17 cellular contexts compared by ENCODE assay signal in the genomic region with DNA sequence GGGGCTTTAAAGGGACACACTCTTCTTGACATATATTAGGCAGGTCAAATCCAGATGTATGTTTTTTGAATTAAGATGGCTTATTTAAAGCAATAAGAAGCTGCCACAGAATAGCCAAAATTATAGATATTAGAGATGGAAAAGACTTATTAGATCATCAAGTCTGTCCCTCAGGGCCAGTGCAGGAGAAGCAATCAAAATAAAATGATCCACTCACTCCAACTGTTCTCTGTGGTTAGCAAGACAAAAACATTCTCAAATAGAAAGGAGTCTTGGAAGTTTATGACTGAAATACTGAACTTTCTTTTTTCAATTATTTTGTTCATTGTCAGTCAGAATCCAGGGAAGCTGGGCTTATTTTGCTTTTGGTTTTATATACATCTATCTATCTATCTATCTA.
DNase-seq lines count a peak whose midpoint lies in the region; ATAC-seq, FAIRE-seq and TF ChIP-seq lines count a peak whose summit lies in the region.
"Had no signal": no experiment of that assay in that cellular context is flagged by ENCODE, and none has a peak within 500 bp of the region (broad histone marks: within the 10 kb centered on the region; RNA-seq: fewer than 3 reads in every experiment).

No MANE protein-coding gene starts in this region.

- H4K20me1 ChIP-seq in astrocyte (ENCODE audit: insufficient read depth, low read length), result no peaks in the 10 kb centered on the region

- H3K14ac ChIP-seq in mesenchymal stem cell (ENCODE audit: low read length in 2 of 2), result no peak overlapping the region

- no TSS peak for BruUV-seq in Caco-2 (replicated peaks; lab: Mats Ljungman, UMichigan)

- no peaks in the 10 kb centered on the region for H3K36me3 ChIP-seq in astrocyte (ENCODE audit: insufficient read depth, low read length)
- no peaks in the 10 kb centered on the region for H3K36me3 ChIP-seq in mesenchymal stem cell (ENCODE audit: control insufficient read depth in 1 of 2, insufficient read depth in 2 of 2, low read depth in 1 of 2, low read length in 2 of 2)
- H3K36me3 ChIP-seq in gastrocnemius medialis, result no peaks in the 10 kb centered on the region
- H3K36me3 ChIP-seq in Caco-2 (ENCODE audit: control insufficient read depth, insufficient read depth, low read length), result no peaks in the 10 kb centered on the region
- H3K36me3 ChIP-seq in ovary, result no peaks in the 10 kb centered on the region

- H3K27ac ChIP-seq in astrocyte (ENCODE audit: low read depth, low read length), result no peak overlapping the region
- no peak overlapping the region for H3K27ac ChIP-seq in mesenchymal stem cell (ENCODE audit: low read length, poor library complexity, severe bottlenecking)
- H3K27ac ChIP-seq in gastrocnemius medialis, result peak overlapping the region in 3 of 4 donors; percentile 18 to 40 (median 26)
- no peak overlapping the region for H3K27ac ChIP-seq in ovary

- POLR2A ChIA-PET in Caco-2 (lab: Charles Lee), result no interaction called here

- H3K4me3 ChIP-seq in astrocyte (ENCODE audit: insufficient read depth, low read depth, low read length) (no peak overlapping the region), mesenchymal stem cell (ENCODE audit: insufficient read depth in 1 of 2, low read depth in 1 of 2, low read length in 2 of 2) (no peak overlapping the region), gastrocnemius medialis (no peak overlapping the region), Caco-2 (ENCODE audit: low read depth, low read length) (no peak overlapping the region), ovary (no peak overlapping the region)
- H3K4me3 ChIP-seq: GM12878, GM23338 had no signal

- no peaks in the 10 kb centered on the region for H3K27me3 Mint-ChIP-seq in astrocyte (ENCODE audit: low read depth, unreplicated experiment)
- no peaks in the 10 kb centered on the region for H3K27me3 Mint-ChIP-seq in Caco-2 (ENCODE audit: insufficient read depth, unreplicated experiment)
- H3K27me3 Mint-ChIP-seq in endothelial cell (ENCODE audit: unreplicated experiment), result no peaks in the 10 kb centered on the region
- H3K27me3 Mint-ChIP-seq: B cell; CD4-positive, alpha-beta T cell had no signal

- no peak for TF ChIP-seq POLR2A in gastrocnemius medialis (IDR thresholded peaks at IDR 0.05)
- TF ChIP-seq POLR2A in ovary (IDR thresholded peaks at IDR 0.05), result no peak

- no peaks in the 10 kb centered on the region for H3K79me2 ChIP-seq in astrocyte (ENCODE audit: insufficient read depth, low read length)

- no peak overlapping the region for H3K23ac ChIP-seq in mesenchymal stem cell (ENCODE audit: low read length in 2 of 2)

- ATAC-seq in gastrocnemius medialis, result no peak
- ATAC-seq: GM12878, GM23338 had no signal

- H3K27me3 ChIP-seq in astrocyte (ENCODE audit: insufficient read depth, low read length) (no peaks in the 10 kb centered on the region), mesenchymal stem cell (ENCODE audit: control insufficient read depth in 1 of 2, insufficient read depth in 1 of 2, low read length in 2 of 2) (no peaks in the 10 kb centered on the region), gastrocnemius medialis (no peaks in the 10 kb centered on the region), Caco-2 (replicated peaks; ENCODE audit: control insufficient read depth, insufficient read depth, low read length) (no peaks in the 10 kb centered on the region), ovary (no peaks in the 10 kb centered on the region)

- no peak for TF ChIP-seq CTCF in astrocyte (IDR thresholded peaks at IDR 0.05; ENCODE audit: insufficient read depth, low read depth, low read length)
- no peak for TF ChIP-seq CTCF in gastrocnemius medialis (IDR thresholded peaks at IDR 0.05 in 4 of 5, conservative IDR thresholded peaks at IDR 0.05 in 1 of 5)
- TF ChIP-seq CTCF in Caco-2 (IDR thresholded peaks at IDR 0.05; ENCODE audit: insufficient read depth in 1 of 2, low read depth in 1 of 2, low read length in 1 of 2, severe bottlenecking in 1 of 2, unreplicated experiment in 1 of 2), result no peak
- no peak for TF ChIP-seq CTCF in endothelial cell (IDR thresholded peaks at IDR 0.05; ENCODE audit: unreplicated experiment)
- TF ChIP-seq CTCF in ovary (IDR thresholded peaks at IDR 0.05), result no peak

- H2AK5ac ChIP-seq in mesenchymal stem cell (ENCODE audit: low read length, severe bottlenecking), result no peak overlapping the region

- no peak overlapping the region for H4K91ac ChIP-seq in mesenchymal stem cell (ENCODE audit: low read length)

- H3K36me3 Mint-ChIP-seq in astrocyte (ENCODE audit: low read depth, unreplicated experiment) (no peaks in the 10 kb centered on the region), Caco-2 (ENCODE audit: insufficient read depth, unreplicated experiment) (no peaks in the 10 kb centered on the region), endothelial cell (ENCODE audit: low read depth, unreplicated experiment) (no peaks in the 10 kb centered on the region)

- intact Hi-C loops in gastrocnemius medialis (cut with DNase I; ENCODE audit: low total_unique reads), result no loop called here
- intact Hi-C loops in Caco-2 (cut with micrococcal nuclease; ENCODE audit: unreplicated experiment), result no loop called here
- intact Hi-C loops in ovary (cut with DNase I), result no loop called here

- H3K79me1 ChIP-seq in mesenchymal stem cell (replicated peaks; ENCODE audit: low read length, poor library complexity, severe bottlenecking), result no peaks in the 10 kb centered on the region

- no peak overlapping the region for H2BK12ac ChIP-seq in mesenchymal stem cell (ENCODE audit: low read length in 2 of 2)

- DNase-seq in LHCN-M2 (ENCODE audit: low read depth), result peak; percentile 46
- no peak for DNase-seq in astrocyte (ENCODE audit: low read depth)
- DNase-seq in mesenchymal stem cell, result no peak
- no peak for DNase-seq in gastrocnemius medialis
- DNase-seq in cortex of kidney (lab: John Stamatoyannopoulos, UW), result no peak
- DNase-seq in Caco-2, result no peak
- no peak for DNase-seq in endothelial cell (ENCODE audit: low spot score)
- DNase-seq in ovary, result no peak
- DNase-seq: C1 segment of cervical spinal cord; CD4-positive, alpha-beta T cell; DMS79; H7 had no signal

- no peak overlapping the region for H2BK15ac ChIP-seq in mesenchymal stem cell (ENCODE audit: low read depth, poor library complexity, severe bottlenecking)

- H3K4ac ChIP-seq in mesenchymal stem cell (ENCODE audit: low read depth in 1 of 2, low read length in 2 of 2), result no peak overlapping the region

- H3K4me1 ChIP-seq in astrocyte (ENCODE audit: insufficient read depth, low read length), result no peaks in the 10 kb centered on the region
- H3K4me1 ChIP-seq in mesenchymal stem cell (ENCODE audit: control insufficient read depth, insufficient read depth, low read depth, low read length), result no peaks in the 10 kb centered on the region
- H3K4me1 ChIP-seq in gastrocnemius medialis, result no peaks in the 10 kb centered on the region
- peaks cover 6% of the 10 kb centered on the region; the same call in 1 of the 2 replicates for H3K4me1 ChIP-seq in Caco-2
- H3K4me1 ChIP-seq in ovary (ENCODE audit: insufficient read depth), result no peaks in the 10 kb centered on the region

- no peak for FAIRE-seq in astrocyte (lab: Jason Lieb, UNC)
- FAIRE-seq: A204.1, GM12878, GM18507 had no signal

- no peak overlapping the region for H2AFZ ChIP-seq in astrocyte (ENCODE audit: low read depth, low read length)
- no peak overlapping the region for H2AFZ ChIP-seq in mesenchymal stem cell (ENCODE audit: low read depth, low read length)
- H2AFZ ChIP-seq: GM23338 had no signal

- no peak overlapping the region for H3K18ac ChIP-seq in mesenchymal stem cell (ENCODE audit: low read depth in 1 of 2, low read length in 2 of 2)

- no peak overlapping the region for H3K4me3 Mint-ChIP-seq in astrocyte (ENCODE audit: unreplicated experiment)
- no peak overlapping the region for H3K4me3 Mint-ChIP-seq in Caco-2 (ENCODE audit: unreplicated experiment)
- no peak overlapping the region for H3K4me3 Mint-ChIP-seq in endothelial cell (ENCODE audit: unreplicated experiment)
- H3K4me3 Mint-ChIP-seq: B cell; CD4-positive, alpha-beta T cell; GM23338 had no signal

- no peak for TF ChIP-seq EP300 in ovary (IDR thresholded peaks at IDR 0.05)

- no peaks in the 10 kb centered on the region for H3K9me3 Mint-ChIP-seq in astrocyte (ENCODE audit: unreplicated experiment)
- no peaks in the 10 kb centered on the region for H3K9me3 Mint-ChIP-seq in Caco-2 (ENCODE audit: unreplicated experiment)
- no peaks in the 10 kb centered on the region for H3K9me3 Mint-ChIP-seq in endothelial cell (ENCODE audit: unreplicated experiment)
- H3K9me3 Mint-ChIP-seq: CD4-positive, alpha-beta T cell; GM23338 had no signal

- peaks cover 18% of the 10 kb centered on the region for H3K4me1 Mint-ChIP-seq in astrocyte (ENCODE audit: low read depth, unreplicated experiment)
- H3K4me1 Mint-ChIP-seq in Caco-2 (ENCODE audit: low read depth, unreplicated experiment), result peaks cover 5% of the 10 kb centered on the region
- no peaks in the 10 kb centered on the region for H3K4me1 Mint-ChIP-seq in endothelial cell (ENCODE audit: unreplicated experiment)
- H3K4me1 Mint-ChIP-seq: B cell, GM23338 had no signal

- peak overlapping the region; percentile 17 for H3K27ac Mint-ChIP-seq in astrocyte (ENCODE audit: unreplicated experiment)
- H3K27ac Mint-ChIP-seq in Caco-2 (ENCODE audit: unreplicated experiment), result no peak overlapping the region
- H3K27ac Mint-ChIP-seq in endothelial cell (ENCODE audit: unreplicated experiment), result no peak overlapping the region
- H3K27ac Mint-ChIP-seq: B cell; CD4-positive, alpha-beta T cell; GM23338 had no signal

- in situ Hi-C loops in gastrocnemius medialis (cut with MboI; ENCODE audit: low sequenced_read_pairs in 4 of 4), result no loop called here

- H3K9ac ChIP-seq in astrocyte (ENCODE audit: low read length) (no peak overlapping the region), mesenchymal stem cell (ENCODE audit: low read length) (peak overlapping the region; percentile 36)

- no peak overlapping the region for H4K8ac ChIP-seq in mesenchymal stem cell (ENCODE audit: low read length)

- no peak overlapping the region for H3K4me2 ChIP-seq in astrocyte (ENCODE audit: low read length)
- H3K4me2 ChIP-seq in mesenchymal stem cell (ENCODE audit: low read length, poor library complexity, severe bottlenecking), result no peak overlapping the region
- H3K4me2 ChIP-seq: GM23338 had no signal

- no peak overlapping the region for H2BK5ac ChIP-seq in mesenchymal stem cell (ENCODE audit: low read depth, low read length, poor library complexity, severe bottlenecking)

- no peaks in the 10 kb centered on the region for H3K9me3 ChIP-seq in astrocyte (ENCODE audit: insufficient read depth, low read depth, low read length)
- no peaks in the 10 kb centered on the region for H3K9me3 ChIP-seq in mesenchymal stem cell (ENCODE audit: control insufficient read depth, low read length)
- H3K9me3 ChIP-seq in gastrocnemius medialis, result no peaks in the 10 kb centered on the region
- H3K9me3 ChIP-seq in Caco-2, result no peaks in the 10 kb centered on the region
- H3K9me3 ChIP-seq in ovary, result no peaks in the 10 kb centered on the region

- H2BK120ac ChIP-seq in mesenchymal stem cell (ENCODE audit: low read depth, low read length), result no peak overlapping the region

- CTCF ChIA-PET in Caco-2 (lab: Charles Lee), result no interaction called here

Comparison
In these comparisons a context has a peak if more than half of its experiments do, and no peak if none do; other contexts are left out.
1. H3K27ac ChIP-seq: peak in gastrocnemius medialis (3 of 4); none in astrocyte (single experiment), mesenchymal stem cell (single experiment) and ovary (0 of 2).